ENCODE assay signal across 8 cellular contexts in genomic region chr22:41831828-41832552, GRCh38. TPM values are rescaled to one million over a fixed set of nuclear protein-coding genes. Genes with fewer than 3 reads are reported as not detected.
DNase-seq lines count a peak whose midpoint lies in the region; ATAC-seq and TF ChIP-seq lines count a peak whose summit lies in the region.

No MANE protein-coding gene starts in this region.

- peaks cover 60% of the 10 kb centered on the region for H3K4me1 Mint-ChIP-seq in activated naive CD8-positive, alpha-beta T cell treated with anti-CD3 and anti-CD28 coated beads, Interleukin-2, amount 50 U/mL, for 24 hours

- H3K9me3 Mint-ChIP-seq in activated naive CD8-positive, alpha-beta T cell treated with anti-CD3 and anti-CD28 coated beads, Interleukin-2, amount 50 U/mL, for 24 hours: no peaks in the 10 kb centered on the region

- peak overlapping the region; percentile 98 for H3K4me3 ChIP-seq in BLaER1
- peak overlapping the region; percentile 96 for H3K4me3 ChIP-seq in thoracic aorta

- H3K27me3 Mint-ChIP-seq in activated naive CD8-positive, alpha-beta T cell treated with anti-CD3 and anti-CD28 coated beads, Interleukin-2, amount 50 U/mL, for 24 hours: no peaks in the 10 kb centered on the region

- TF ChIP-seq CTCF in thoracic aorta (IDR thresholded peaks at IDR 0.05): no peak

- peak overlapping the region; percentile 87 for H3K4me2 ChIP-seq in BLaER1

- peaks cover 58% of the 10 kb centered on the region for H3K4me1 ChIP-seq in BLaER1
- peaks cover 7 to 31% of the 10 kb centered on the region in 2 donors for H3K4me1 ChIP-seq in thoracic aorta (ENCODE audit: control insufficient read depth in 1 of 2, low read depth in 2 of 2)

- ATAC-seq in HG02571 (IDR thresholded peaks at IDR 0.05; ENCODE audit: unreplicated experiment) (peak; percentile 1), thoracic aorta (ENCODE audit: insufficient number of reproducible peaks, low FRiP score, low read depth) (no peak), GM19467 (IDR thresholded peaks at IDR 0.05; ENCODE audit: unreplicated experiment) (no peak), GM21526 (IDR thresholded peaks at IDR 0.05; ENCODE audit: low FRiP score, unreplicated experiment) (no peak)
- ATAC-seq in activated naive CD8-positive, alpha-beta T cell treated with anti-CD3 and anti-CD28 coated beads, Interleukin-2, amount 50 U/mL, for 24 hours: no peak

- H3K27ac ChIP-seq in BLaER1: peak overlapping the region; percentile 97
- peak overlapping the region; percentile 94 for H3K27ac ChIP-seq in layer of hippocampus (ENCODE audit: low read depth, low read length)
- peak overlapping the region; percentile 85 to 92 for H3K27ac ChIP-seq in thoracic aorta

- H3K4me3 Mint-ChIP-seq in activated naive CD8-positive, alpha-beta T cell treated with anti-CD3 and anti-CD28 coated beads, Interleukin-2, amount 50 U/mL, for 24 hours: peak overlapping the region; percentile 87

- H3K36me3 Mint-ChIP-seq in activated naive CD8-positive, alpha-beta T cell treated with anti-CD3 and anti-CD28 coated beads, Interleukin-2, amount 50 U/mL, for 24 hours (ENCODE audit: low read depth): peaks cover 30% of the 10 kb centered on the region

- H3K27me3 ChIP-seq in BLaER1 (no peaks in the 10 kb centered on the region), layer of hippocampus (ENCODE audit: control insufficient read depth, insufficient read depth, low read length) (no peaks in the 10 kb centered on the region), thoracic aorta (replicated peaks; ENCODE audit: insufficient read depth) (no peaks in the 10 kb centered on the region)

- DNase-seq in activated naive CD8-positive, alpha-beta T cell treated with anti-CD3 and anti-CD28 coated beads, Interleukin-2, amount 50 U/mL, for 24 hours: no peak
- DNase-seq in thoracic aorta (ENCODE audit: low spot score): no peak
- no peak for DNase-seq in NK-92 (lab: John Stamatoyannopoulos, UW; ENCODE audit: unreplicated experiment)

- H3K9me3 ChIP-seq in BLaER1: no peaks in the 10 kb centered on the region
- H3K9me3 ChIP-seq in thoracic aorta: no peaks in the 10 kb centered on the region

- H3K36me3 ChIP-seq in BLaER1 (peaks cover 32% of the 10 kb centered on the region), thoracic aorta (peaks cover 2% of the 10 kb centered on the region)

- H3K27ac Mint-ChIP-seq in activated naive CD8-positive, alpha-beta T cell treated with anti-CD3 and anti-CD28 coated beads, Interleukin-2, amount 50 U/mL, for 24 hours: peak overlapping the region; percentile 96

- peaks cover 33% of the 10 kb centered on the region for H4K20me1 ChIP-seq in BLaER1

- H3K9ac ChIP-seq in BLaER1: peak overlapping the region; percentile 96

RNA-seq across cellular contexts. Expression of gene SREBF2, which starts 0.9 kb away (rescaled TPM):
- 10 to 100 TPM; 48.3 to 65.3 TPM for total RNA-seq in thoracic aorta

RNA-seq across cellular contexts. Expression of gene CCDC134, which starts 31.5 kb away (rescaled TPM):
- total RNA-seq in thoracic aorta: 1 to 10 TPM; 1.6 to 5.3 TPM
